Comparison of ENCODE assay signal across 2 cellular contexts in the genomic region with DNA sequence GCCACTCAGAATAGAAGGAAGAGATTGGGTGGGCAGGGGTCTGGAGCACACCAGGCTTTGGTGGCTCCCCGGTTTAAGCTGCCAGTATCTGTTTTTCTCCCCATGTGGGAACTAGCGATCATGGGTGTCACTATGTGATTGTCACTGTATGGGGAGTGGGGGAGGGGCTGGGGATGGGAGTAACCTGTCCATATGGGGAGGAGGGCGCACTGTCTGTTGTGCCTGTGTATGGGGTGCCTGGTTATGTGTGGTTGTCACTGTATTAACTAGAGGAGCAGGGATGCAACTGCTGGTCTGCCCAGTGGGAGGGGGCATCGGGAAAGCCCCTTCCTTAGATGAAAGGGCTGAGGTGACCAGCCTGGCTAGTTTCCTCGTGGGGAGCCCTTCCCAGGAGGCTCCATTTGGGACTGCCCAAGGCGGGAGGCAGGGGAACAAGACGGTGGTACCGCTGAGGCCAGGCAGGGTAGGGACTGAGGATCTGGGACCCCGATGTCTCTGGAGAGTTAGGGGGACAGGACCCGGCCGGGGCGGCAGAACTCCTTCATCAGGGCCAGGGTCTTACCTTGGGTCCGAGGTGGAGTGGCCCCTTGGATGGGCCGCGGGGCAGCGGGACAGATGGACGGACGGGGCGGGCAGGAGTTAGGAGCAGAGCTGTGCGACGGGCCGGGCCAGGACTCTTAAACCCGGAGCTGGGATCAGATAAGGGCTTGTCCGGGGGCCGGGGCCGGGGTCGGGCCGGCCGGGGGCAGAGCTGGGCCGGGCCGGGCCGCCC.
TF ChIP-seq lines count a peak whose summit lies in the region.

A gene (minus strand): TSS at position 701 of the 772 bp plus-strand sequence. CDS start 27,628 bp downstream, outside the sequence.

TF ChIP-seq in H1, 55 proteins besides CTCF, POLR2A, EP300 and RAD21 (continues in another document):
- no peak for TF ChIP-seq NRF1 (IDR thresholded peaks at IDR 0.05; ENCODE audit: low read depth, low read length)
- TF ChIP-seq JUN (IDR thresholded peaks at IDR 0.05; ENCODE audit: low read depth, low read length), result no peak
- TF ChIP-seq, protein P1, sequence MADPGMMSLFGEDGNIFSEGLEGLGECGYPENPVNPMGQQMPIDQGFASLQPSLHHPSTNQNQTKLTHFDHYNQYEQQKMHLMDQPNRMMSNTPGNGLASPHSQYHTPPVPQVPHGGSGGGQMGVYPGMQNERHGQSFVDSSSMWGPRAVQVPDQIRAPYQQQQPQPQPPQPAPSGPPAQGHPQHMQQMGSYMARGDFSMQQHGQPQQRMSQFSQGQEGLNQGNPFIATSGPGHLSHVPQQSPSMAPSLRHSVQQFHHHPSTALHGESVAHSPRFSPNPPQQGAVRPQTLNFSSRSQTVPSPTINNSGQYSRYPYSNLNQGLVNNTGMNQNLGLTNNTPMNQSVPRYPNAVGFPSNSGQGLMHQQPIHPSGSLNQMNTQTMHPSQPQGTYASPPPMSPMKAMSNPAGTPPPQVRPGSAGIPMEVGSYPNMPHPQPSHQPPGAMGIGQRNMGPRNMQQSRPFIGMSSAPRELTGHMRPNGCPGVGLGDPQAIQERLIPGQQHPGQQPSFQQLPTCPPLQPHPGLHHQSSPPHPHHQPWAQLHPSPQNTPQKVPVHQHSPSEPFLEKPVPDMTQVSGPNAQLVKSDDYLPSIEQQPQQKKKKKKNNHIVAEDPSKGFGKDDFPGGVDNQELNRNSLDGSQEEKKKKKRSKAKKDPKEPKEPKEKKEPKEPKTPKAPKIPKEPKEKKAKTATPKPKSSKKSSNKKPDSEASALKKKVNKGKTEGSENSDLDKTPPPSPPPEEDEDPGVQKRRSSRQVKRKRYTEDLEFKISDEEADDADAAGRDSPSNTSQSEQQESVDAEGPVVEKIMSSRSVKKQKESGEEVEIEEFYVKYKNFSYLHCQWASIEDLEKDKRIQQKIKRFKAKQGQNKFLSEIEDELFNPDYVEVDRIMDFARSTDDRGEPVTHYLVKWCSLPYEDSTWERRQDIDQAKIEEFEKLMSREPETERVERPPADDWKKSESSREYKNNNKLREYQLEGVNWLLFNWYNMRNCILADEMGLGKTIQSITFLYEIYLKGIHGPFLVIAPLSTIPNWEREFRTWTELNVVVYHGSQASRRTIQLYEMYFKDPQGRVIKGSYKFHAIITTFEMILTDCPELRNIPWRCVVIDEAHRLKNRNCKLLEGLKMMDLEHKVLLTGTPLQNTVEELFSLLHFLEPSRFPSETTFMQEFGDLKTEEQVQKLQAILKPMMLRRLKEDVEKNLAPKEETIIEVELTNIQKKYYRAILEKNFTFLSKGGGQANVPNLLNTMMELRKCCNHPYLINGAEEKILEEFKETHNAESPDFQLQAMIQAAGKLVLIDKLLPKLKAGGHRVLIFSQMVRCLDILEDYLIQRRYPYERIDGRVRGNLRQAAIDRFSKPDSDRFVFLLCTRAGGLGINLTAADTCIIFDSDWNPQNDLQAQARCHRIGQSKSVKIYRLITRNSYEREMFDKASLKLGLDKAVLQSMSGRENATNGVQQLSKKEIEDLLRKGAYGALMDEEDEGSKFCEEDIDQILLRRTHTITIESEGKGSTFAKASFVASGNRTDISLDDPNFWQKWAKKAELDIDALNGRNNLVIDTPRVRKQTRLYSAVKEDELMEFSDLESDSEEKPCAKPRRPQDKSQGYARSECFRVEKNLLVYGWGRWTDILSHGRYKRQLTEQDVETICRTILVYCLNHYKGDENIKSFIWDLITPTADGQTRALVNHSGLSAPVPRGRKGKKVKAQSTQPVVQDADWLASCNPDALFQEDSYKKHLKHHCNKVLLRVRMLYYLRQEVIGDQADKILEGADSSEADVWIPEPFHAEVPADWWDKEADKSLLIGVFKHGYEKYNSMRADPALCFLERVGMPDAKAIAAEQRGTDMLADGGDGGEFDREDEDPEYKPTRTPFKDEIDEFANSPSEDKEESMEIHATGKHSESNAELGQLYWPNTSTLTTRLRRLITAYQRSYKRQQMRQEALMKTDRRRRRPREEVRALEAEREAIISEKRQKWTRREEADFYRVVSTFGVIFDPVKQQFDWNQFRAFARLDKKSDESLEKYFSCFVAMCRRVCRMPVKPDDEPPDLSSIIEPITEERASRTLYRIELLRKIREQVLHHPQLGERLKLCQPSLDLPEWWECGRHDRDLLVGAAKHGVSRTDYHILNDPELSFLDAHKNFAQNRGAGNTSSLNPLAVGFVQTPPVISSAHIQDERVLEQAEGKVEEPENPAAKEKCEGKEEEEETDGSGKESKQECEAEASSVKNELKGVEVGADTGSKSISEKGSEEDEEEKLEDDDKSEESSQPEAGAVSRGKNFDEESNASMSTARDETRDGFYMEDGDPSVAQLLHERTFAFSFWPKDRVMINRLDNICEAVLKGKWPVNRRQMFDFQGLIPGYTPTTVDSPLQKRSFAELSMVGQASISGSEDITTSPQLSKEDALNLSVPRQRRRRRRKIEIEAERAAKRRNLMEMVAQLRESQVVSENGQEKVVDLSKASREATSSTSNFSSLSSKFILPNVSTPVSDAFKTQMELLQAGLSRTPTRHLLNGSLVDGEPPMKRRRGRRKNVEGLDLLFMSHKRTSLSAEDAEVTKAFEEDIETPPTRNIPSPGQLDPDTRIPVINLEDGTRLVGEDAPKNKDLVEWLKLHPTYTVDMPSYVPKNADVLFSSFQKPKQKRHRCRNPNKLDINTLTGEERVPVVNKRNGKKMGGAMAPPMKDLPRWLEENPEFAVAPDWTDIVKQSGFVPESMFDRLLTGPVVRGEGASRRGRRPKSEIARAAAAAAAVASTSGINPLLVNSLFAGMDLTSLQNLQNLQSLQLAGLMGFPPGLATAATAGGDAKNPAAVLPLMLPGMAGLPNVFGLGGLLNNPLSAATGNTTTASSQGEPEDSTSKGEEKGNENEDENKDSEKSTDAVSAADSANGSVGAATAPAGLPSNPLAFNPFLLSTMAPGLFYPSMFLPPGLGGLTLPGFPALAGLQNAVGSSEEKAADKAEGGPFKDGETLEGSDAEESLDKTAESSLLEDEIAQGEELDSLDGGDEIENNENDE (IDR thresholded peaks at IDR 0.05; ENCODE audit: insufficient replicate concordance, low read length), result no peak
- no peak for TF ChIP-seq JUND (IDR thresholded peaks at IDR 0.05; ENCODE audit: low read length)
- TF ChIP-seq SAP30 (IDR thresholded peaks at IDR 0.05; ENCODE audit: insufficient read depth, insufficient replicate concordance, low read length), result no peak
- no peak for TF ChIP-seq EZH2 (IDR thresholded peaks at IDR 0.05; ENCODE audit: low read depth, low read length, severe bottlenecking)
- no peak for TF ChIP-seq ZNF274 (IDR thresholded peaks at IDR 0.05; ENCODE audit: borderline replicate concordance, extremely low read depth, low read length)
- TF ChIP-seq, protein P2, sequence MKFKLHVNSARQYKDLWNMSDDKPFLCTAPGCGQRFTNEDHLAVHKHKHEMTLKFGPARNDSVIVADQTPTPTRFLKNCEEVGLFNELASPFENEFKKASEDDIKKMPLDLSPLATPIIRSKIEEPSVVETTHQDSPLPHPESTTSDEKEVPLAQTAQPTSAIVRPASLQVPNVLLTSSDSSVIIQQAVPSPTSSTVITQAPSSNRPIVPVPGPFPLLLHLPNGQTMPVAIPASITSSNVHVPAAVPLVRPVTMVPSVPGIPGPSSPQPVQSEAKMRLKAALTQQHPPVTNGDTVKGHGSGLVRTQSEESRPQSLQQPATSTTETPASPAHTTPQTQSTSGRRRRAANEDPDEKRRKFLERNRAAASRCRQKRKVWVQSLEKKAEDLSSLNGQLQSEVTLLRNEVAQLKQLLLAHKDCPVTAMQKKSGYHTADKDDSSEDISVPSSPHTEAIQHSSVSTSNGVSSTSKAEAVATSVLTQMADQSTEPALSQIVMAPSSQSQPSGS (IDR thresholded peaks at IDR 0.05; ENCODE audit: low read length), result no peak
- TF ChIP-seq RXRA (IDR thresholded peaks at IDR 0.05; ENCODE audit: insufficient read depth, low read depth, low read length), result no peak
- TF ChIP-seq POU5F1 (IDR thresholded peaks at IDR 0.05; ENCODE audit: low read depth, low read length), result no peak
- no peak; the same call in 1 of the 2 replicates for TF ChIP-seq RBBP5 (IDR thresholded peaks at IDR 0.05; ENCODE audit: borderline replicate concordance, low read depth, low read length)
- no peak for TF ChIP-seq EGR1 (IDR thresholded peaks at IDR 0.05; ENCODE audit: borderline replicate concordance, low read depth, low read length)
- TF ChIP-seq SUZ12 (IDR thresholded peaks at IDR 0.05; ENCODE audit: low read length), result no peak

TF ChIP-seq in GM12891, 5 proteins besides CTCF, POLR2A, EP300 and RAD21 (continued from another document):
- TF ChIP-seq TAF1 (IDR thresholded peaks at IDR 0.05; ENCODE audit: low read depth, low read length) (no peak), POLR2AphosphoS5 (IDR thresholded peaks at IDR 0.05; ENCODE audit: low read depth, low read length) (no peak), PAX5 (IDR thresholded peaks at IDR 0.05; ENCODE audit: insufficient read depth, low read length, severe bottlenecking) (no peak), POU2F2 (IDR thresholded peaks at IDR 0.05; ENCODE audit: low read depth, low read length) (no peak)
